Comparison of ENCODE assay signal across 26 cellular contexts in the genomic region with DNA sequence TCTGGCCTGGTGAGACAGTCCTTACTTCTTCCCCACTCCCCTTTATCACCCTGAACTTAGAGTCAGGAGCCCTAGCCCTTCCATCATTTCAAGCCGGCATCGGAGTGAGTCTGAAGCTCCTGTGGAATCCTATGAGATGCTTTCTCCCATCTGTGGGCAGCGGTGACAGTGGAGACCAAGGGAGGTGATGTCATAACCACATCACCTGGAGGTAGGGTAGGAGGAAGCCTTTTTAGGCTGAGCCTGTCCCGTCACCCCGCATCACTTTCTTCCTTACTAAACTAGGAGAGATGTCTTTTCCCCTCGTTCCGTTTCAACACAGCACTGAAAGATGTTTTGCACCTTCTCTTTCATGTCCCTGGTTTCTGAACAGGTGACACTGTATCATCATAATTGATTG.
"Had no signal": no experiment of that assay in that cellular context is flagged by ENCODE, and none has a peak within 500 bp of the region (broad histone marks: within the 10 kb centered on the region; RNA-seq: fewer than 3 reads in every experiment).

No MANE protein-coding gene starts in this region.

- H3K4me1 Mint-ChIP-seq: stimulated activated naive B cell treated with anti-CD40 and anti-IgM and Interleukin-4, amounts not matched to agents 10 μg/mL and 1 μg/mL and 100 μg/mL, for 72 hours had no signal

- H3K4me2 ChIP-seq: hepatocyte had no signal

- H2AFZ ChIP-seq: hepatocyte had no signal

- H3K4me1 ChIP-seq: lower lobe of right lung, testis, upper lobe of right lung had no signal

- H3K4me3 ChIP-seq: hepatocyte, lower lobe of right lung, ovary, right atrium auricular region, skin epidermis, stomach, testis, tibial artery, upper lobe of right lung had no signal

- DNase-seq: kidney glomerular epithelial cell; left cardiac atrium; lower lobe of right lung; mammary epithelial cell; mesenchymal stem cell; naive thymus-derived CD8-positive, alpha-beta T cell; ovary; stimulated activated CD4-positive, alpha-beta T cell treated with anti-CD3 and anti-CD28 coated beads, Interleukin-12 subunit alpha, Interleukin-12 subunit beta, amount 100 ng/mL, for 4 hours; stimulated activated CD4-positive, alpha-beta T cell treated with anti-CD3 and anti-CD28 coated beads, Interleukin-15, amount 100 ng/mL, for 24 hours; stimulated activated CD4-positive, alpha-beta T cell treated with anti-CD3 and anti-CD28 coated beads, Interleukin-2, amount 100 ng/mL, for 24 hours; stimulated activated CD4-positive, alpha-beta T cell treated with anti-CD3 and anti-CD28 coated beads, Interleukin-4, amount 100 ng/mL, for 1 hour; stimulated activated naive B cell treated with anti-CD40 and anti-IgM and Interleukin-4, amounts not matched to agents 10 μg/mL and 1 μg/mL and 100 μg/mL, for 72 hours; stimulated activated naive CD8-positive, alpha-beta T cell treated with anti-CD3 and anti-CD28 coated beads, Interleukin-15, Interleukin-2, amounts not matched to agents 100 U/mL and 50 U/mL, for 24 hours; stomach; testis; tibial artery; trophoblast cell; upper lobe of right lung had no signal

- H3K9me3 Mint-ChIP-seq: naive thymus-derived CD8-positive, alpha-beta T cell; nephron; stimulated activated naive B cell treated with anti-CD40 and anti-IgM and Interleukin-4, amounts not matched to agents 10 μg/mL and 1 μg/mL and 100 μg/mL, for 72 hours had no signal

- FAIRE-seq: keratinocyte, urothelium cell line had no signal

- H3K9me3 ChIP-seq: lower lobe of right lung, ovary, right atrium auricular region, stomach, testis, tibial artery, upper lobe of right lung had no signal

- H3K27ac ChIP-seq: hepatocyte, lower lobe of right lung, ovary, right atrium auricular region, skin epidermis, stomach, testis, tibial artery, upper lobe of right lung had no signal

- H3K79me2 ChIP-seq: hepatocyte had no signal

- H3K36me3 Mint-ChIP-seq: naive thymus-derived CD8-positive, alpha-beta T cell; stimulated activated naive B cell treated with anti-CD40 and anti-IgM and Interleukin-4, amounts not matched to agents 10 μg/mL and 1 μg/mL and 100 μg/mL, for 72 hours had no signal

- ATAC-seq: left cardiac atrium; left lobe of liver; lower lobe of right lung; sciatic nerve; stimulated activated naive B cell treated with anti-CD40 and anti-IgM and Interleukin-4, amounts not matched to agents 10 μg/mL and 1 μg/mL and 100 μg/mL, for 72 hours; stimulated activated naive CD8-positive, alpha-beta T cell treated with anti-CD3 and anti-CD28 coated beads, Interleukin-15, Interleukin-2, amounts not matched to agents 100 U/mL and 50 U/mL, for 24 hours; upper lobe of right lung had no signal

- H3K36me3 ChIP-seq: lower lobe of right lung, ovary, right atrium auricular region, stomach, tibial artery, upper lobe of right lung had no signal

- H3K27me3 ChIP-seq: hepatocyte, ovary, right atrium auricular region, stomach, testis, tibial artery, upper lobe of right lung had no signal

- H3K4me3 Mint-ChIP-seq: naive thymus-derived CD8-positive, alpha-beta T cell; nephron; stimulated activated naive B cell treated with anti-CD40 and anti-IgM and Interleukin-4, amounts not matched to agents 10 μg/mL and 1 μg/mL and 100 μg/mL, for 72 hours had no signal

- H3K27ac Mint-ChIP-seq: naive thymus-derived CD8-positive, alpha-beta T cell; stimulated activated naive B cell treated with anti-CD40 and anti-IgM and Interleukin-4, amounts not matched to agents 10 μg/mL and 1 μg/mL and 100 μg/mL, for 72 hours had no signal
